Comparison of ENCODE assay signal across 15 cellular contexts in genomic region chr5:110716247-110717245, GRCh38. TPM values are rescaled to one million over a fixed set of nuclear protein-coding genes. Genes with fewer than 3 reads are reported as not detected.
DNase-seq lines count a peak whose midpoint lies in the region; ATAC-seq, FAIRE-seq and TF ChIP-seq lines count a peak whose summit lies in the region.
"Had no signal": no experiment of that assay in that cellular context is flagged by ENCODE, and none has a peak within 500 bp of the region (broad histone marks: within the 10 kb centered on the region; RNA-seq: fewer than 3 reads in every experiment).

No MANE protein-coding gene starts in this region.

- no peak for FAIRE-seq in K562 (lab: Jason Lieb, UNC)
- no peak for FAIRE-seq in kidney (lab: Jason Lieb, UNC)
- FAIRE-seq: GM18507, HTR-8/SVneo had no signal

- ATAC-seq in GM18502 (IDR thresholded peaks at IDR 0.05; ENCODE audit: poor library complexity, unreplicated experiment) (peak; percentile 81), GM21447 (IDR thresholded peaks at IDR 0.05; ENCODE audit: unreplicated experiment) (peak; percentile 95), HG03139 (IDR thresholded peaks at IDR 0.05; ENCODE audit: unreplicated experiment) (peak; percentile 96), K562 (no peak)
- ATAC-seq in effector memory CD8-positive, alpha-beta T cell (replicated peaks), result no peak

- H3K36me3 Mint-ChIP-seq in effector memory CD8-positive, alpha-beta T cell (ENCODE audit: insufficient read depth), result no peaks in the 10 kb centered on the region

- no peaks in the 10 kb centered on the region for H3K9me3 Mint-ChIP-seq in effector memory CD8-positive, alpha-beta T cell
- H3K9me3 Mint-ChIP-seq: CD4-positive, alpha-beta T cell; T-helper 1 cell treated with Interleukin-12 subunit alpha and Interleukin-12 subunit beta and Interleukin-4 antibody, amounts not matched to agents 30 μg/mL and 1 μg/mL, for 36 hours had no signal

- no peak overlapping the region for H3K27ac ChIP-seq in K562 (ENCODE audit: extremely low read depth, low read depth, low read length)
- H3K27ac ChIP-seq in ascending aorta, result no peak overlapping the region
- H3K27ac ChIP-seq in kidney (ENCODE audit: low read depth in 2 of 2, low read length in 2 of 2), result no peak overlapping the region
- H3K27ac ChIP-seq: breast epithelium had no signal

- no peak for TF ChIP-seq POLR2A in K562 (conservative IDR thresholded peaks at IDR 0.05)

- no peaks in the 10 kb centered on the region for H3K79me2 ChIP-seq in K562 (ENCODE audit: control insufficient read depth, insufficient read depth, low read length)

- no peak overlapping the region for H3K4me2 ChIP-seq in K562 (ENCODE audit: insufficient read depth, low read length)

- 0% methylated on average over 5 of the region's 5 CpGs for WGBS in K562 (ENCODE audit: insufficient coverage, low coverage, missing lambda C conversion rate)

- intact Hi-C loops in K562 (cut with micrococcal nuclease) (no loop called here), ascending aorta (cut with DNase I) (no loop called here), kidney (cut with DNase I) (no loop called here)

- DNase-seq in K562 (ENCODE audit: extremely low read depth in 1 of 4, low spot score in 3 of 4) (no peak), ascending aorta (ENCODE audit: low spot score in 2 of 2) (no peak), kidney (no peak)
- DNase-seq in effector memory CD8-positive, alpha-beta T cell, result no peak
- no peak for DNase-seq in activated effector memory CD4-positive, alpha-beta T cell treated with anti-CD3 and anti-CD28 coated beads, Interleukin-2, amount 50 U/mL, for 16 hours
- DNase-seq: CD4-positive, alpha-beta T cell; mesenchymal stem cell; NCI-H446 had no signal

- no TSS peak for BruUV-seq in K562 (replicated peaks; lab: Mats Ljungman, UMichigan)

- CTCF ChIA-PET in K562 (lab: Yijun Ruan, JAX; ENCODE audit: low intra/inter-chr PET ratio), result no interaction called here

- H2AFZ ChIP-seq in K562 (ENCODE audit: low read depth, low read length), result no peak overlapping the region

- H3K4me1 Mint-ChIP-seq in effector memory CD8-positive, alpha-beta T cell (ENCODE audit: low read depth in 2 of 2), result no peaks in the 10 kb centered on the region

- H3K9me1 ChIP-seq in K562 (ENCODE audit: control insufficient read depth, insufficient read depth, low read length), result no peaks in the 10 kb centered on the region

- POLR2A ChIA-PET in K562 (lab: Yijun Ruan, JAX), result no interaction called here

- no peak overlapping the region for H3K4me3 Mint-ChIP-seq in effector memory CD8-positive, alpha-beta T cell
- H3K4me3 Mint-ChIP-seq: CD4-positive, alpha-beta T cell; T-helper 1 cell treated with Interleukin-12 subunit alpha and Interleukin-12 subunit beta and Interleukin-4 antibody, amounts not matched to agents 30 μg/mL and 1 μg/mL, for 36 hours had no signal

- H3K27ac Mint-ChIP-seq in effector memory CD8-positive, alpha-beta T cell, result no peak overlapping the region
- H3K27ac Mint-ChIP-seq: CD4-positive, alpha-beta T cell; T-helper 1 cell treated with Interleukin-12 subunit alpha and Interleukin-12 subunit beta and Interleukin-4 antibody, amounts not matched to agents 30 μg/mL and 1 μg/mL, for 36 hours had no signal

- peaks cover 15 to 19% of the 10 kb centered on the region in 2 donors for H3K27me3 Mint-ChIP-seq in effector memory CD8-positive, alpha-beta T cell

- TF ChIP-seq EP300 in K562 (IDR thresholded peaks at IDR 0.05; ENCODE audit: low read length), result no peak

- TF ChIP-seq RAD21 in K562 (CRISPR knock-in tag; conservative IDR thresholded peaks at IDR 0.05 in 1 of 2, IDR thresholded peaks at IDR 0.05 in 1 of 2), result peak; percentile 50 to 52

- H3K9me3 ChIP-seq in K562 (replicated peaks; ENCODE audit: control insufficient read depth, insufficient read depth, low read depth, low read length), result no peaks in the 10 kb centered on the region
- no peaks in the 10 kb centered on the region for H3K9me3 ChIP-seq in ascending aorta
- no peaks in the 10 kb centered on the region for H3K9me3 ChIP-seq in kidney (ENCODE audit: control insufficient read depth in 1 of 2, low read length in 2 of 2)
- H3K9me3 ChIP-seq: breast epithelium had no signal

- peak in 1 of 3 experiments; percentile 30; a peak in 1 of 6 replicates for TF ChIP-seq CTCF in K562 (IDR thresholded peaks at IDR 0.05 in 2 of 3, conservative IDR thresholded peaks at IDR 0.05 in 1 of 3; ENCODE audit: insufficient read depth in 2 of 3, low read depth in 1 of 3, low read length in 3 of 3)
- TF ChIP-seq CTCF in ascending aorta (IDR thresholded peaks at IDR 0.05), result no peak
- no peak for TF ChIP-seq CTCF in kidney (IDR thresholded peaks at IDR 0.05; ENCODE audit: borderline replicate concordance, extremely low read depth, insufficient read depth)

- H4K20me1 ChIP-seq in K562 (replicated peaks; ENCODE audit: control insufficient read depth, insufficient read depth, low read length), result no peaks in the 10 kb centered on the region

- no peaks in the 10 kb centered on the region for H3K4me1 ChIP-seq in K562 (replicated peaks in 1 of 2; ENCODE audit: control insufficient read depth in 2 of 2, insufficient read depth in 2 of 2, low read length in 2 of 2)
- H3K4me1 ChIP-seq in ascending aorta, result no peaks in the 10 kb centered on the region
- no peaks in the 10 kb centered on the region for H3K4me1 ChIP-seq in kidney (ENCODE audit: control insufficient read depth in 1 of 2, insufficient read depth in 1 of 2, low read depth in 1 of 2, low read length in 2 of 2)
- H3K4me1 ChIP-seq: breast epithelium had no signal

- H3K36me3 ChIP-seq in K562 (ENCODE audit: control insufficient read depth, insufficient read depth, low read length), result no peaks in the 10 kb centered on the region
- H3K36me3 ChIP-seq in ascending aorta, result no peaks in the 10 kb centered on the region
- no peaks in the 10 kb centered on the region for H3K36me3 ChIP-seq in kidney (ENCODE audit: control insufficient read depth in 1 of 2, insufficient read depth in 2 of 2, low read length in 2 of 2)
- H3K36me3 ChIP-seq: breast epithelium had no signal

- H3K9ac ChIP-seq in K562 (ENCODE audit: insufficient read depth in 1 of 2, low read depth in 2 of 2, low read length in 2 of 2) (no peak overlapping the region), kidney (ENCODE audit: low read length in 2 of 2) (no peak overlapping the region)

- H3K27me3 ChIP-seq in K562 (ENCODE audit: control insufficient read depth in 2 of 2, insufficient read depth in 2 of 2, low read length in 2 of 2) (no peaks in the 10 kb centered on the region), ascending aorta (no peaks in the 10 kb centered on the region)
- H3K27me3 ChIP-seq: breast epithelium had no signal

- in situ Hi-C loops in K562 (cut with MboI), result no loop called here

- H3K4me3 ChIP-seq in K562 (no peak overlapping the region), ascending aorta (no peak overlapping the region), kidney (ENCODE audit: low read length in 2 of 2) (no peak overlapping the region)
- H3K4me3 ChIP-seq: breast epithelium had no signal

TF ChIP-seq in K562, 482 proteins besides CTCF, POLR2A, EP300 and RAD21 (continues in another document):
- TF ChIP-seq MED1 (CRISPR knock-in tag; IDR thresholded peaks at IDR 0.05; ENCODE audit: borderline replicate concordance) (no peak), ZNF778 (CRISPR knock-in tag; IDR thresholded peaks at IDR 0.05) (no peak), MAZ (CRISPR knock-in tag; conservative IDR thresholded peaks at IDR 0.05 in 1 of 2, IDR thresholded peaks at IDR 0.05 in 1 of 2) (no peak), ZNF57 (CRISPR knock-in tag; IDR thresholded peaks at IDR 0.05) (no peak)

RNA-seq across cellular contexts. Expression of gene TMEM232, which starts 9.9 kb away (rescaled TPM):
- 0.84 TPM in 1 of 2 replicates, not detected in the other for total RNA-seq in K562 (2011; cell fraction: chromatin; rRNA removed; ENCODE audit: low replicate concordance)
- total RNA-seq in K562 (2011; cell fraction: nucleolus; rRNA removed), result not detected in 2 replicates
- 0.59 TPM in 1 of 2 replicates, not detected in the other for total RNA-seq in K562 (2011; cell fraction: nucleoplasm; rRNA removed)
- 0.12 and 0.86 TPM in 2 replicates for total RNA-seq in K562 (2014; rRNA removed)
- 0.54 and 0.91 TPM in 2 replicates for total RNA-seq in K562 (2014; rRNA removed; fragmentation: Illumina TruSeq; extraction: Trizol)
- total RNA-seq in K562 (2015; rRNA removed; fragmentation: Illumina TruSeq; extraction: Trizol), result 1.2 and 2.2 TPM in 2 replicates
- 0.40 and 0.54 TPM in 2 replicates for total RNA-seq in K562 (2021)
- polyA plus RNA-seq in K562 (2011; rRNA removed), result 0.31 and 0.38 TPM in 2 replicates
- 0.24 TPM in 1 of 2 replicates, not detected in the other for polyA plus RNA-seq in K562 (2011; cell fraction: cytosol; rRNA removed)
- 0.46 TPM in 1 of 2 replicates, not detected in the other for polyA plus RNA-seq in K562 (2011; cell fraction: nucleus; rRNA removed)
- 0.98 and 2.0 TPM in 2 replicates for polyA plus RNA-seq in K562 (2012)
- 0.36 and 0.69 TPM in 2 replicates for polyA plus RNA-seq in K562 (2014; fragmentation: Illumina TruSeq; extraction: Trizol)
- polyA plus RNA-seq in K562 (2014; fragmentation: Nextera tagmentation; extraction: Ambion mirVana), result under 1 TPM; 0.41 to 0.58 TPM
- 0.09 and 0.77 TPM in 2 replicates for polyA plus RNA-seq in K562 (2014; rRNA removed)
- 0.84 and 1.1 TPM in 2 replicates for polyA minus RNA-seq in K562 (2011; rRNA and poly(A)+ RNA removed)
- polyA minus RNA-seq in K562 (2011; cell fraction: cytosol; rRNA and poly(A)+ RNA removed), result not detected in 2 replicates
- 0.94 and 2.0 TPM in 2 replicates for polyA minus RNA-seq in K562 (2011; cell fraction: nucleus; rRNA and poly(A)+ RNA removed)
- total RNA-seq in ascending aorta, result not detected
- 11.3 TPM for total RNA-seq in kidney
- polyA plus RNA-seq in kidney (ENCODE audit: insufficient read depth, low read depth, low replicate concordance), result 4.8 TPM

RNA-seq across cellular contexts. Expression of gene SLC25A46, which starts 22.3 kb away (rescaled TPM):
- 6.9 and 21.1 TPM in 2 replicates for total RNA-seq in K562 (2011; cell fraction: chromatin; rRNA removed; ENCODE audit: low replicate concordance)
- total RNA-seq in K562 (2011; cell fraction: nucleolus; rRNA removed), result 6.0 and 6.3 TPM in 2 replicates
- 9.1 and 19.6 TPM in 2 replicates for total RNA-seq in K562 (2011; cell fraction: nucleoplasm; rRNA removed)
- total RNA-seq in K562 (2014; rRNA removed) (30.2 and 32.2 TPM in 2 replicates), K562 (2014; rRNA removed; fragmentation: Illumina TruSeq; extraction: Trizol) (46.7 and 49.9 TPM in 2 replicates), K562 (2015; rRNA removed; fragmentation: Illumina TruSeq; extraction: Trizol) (44.2 and 47.3 TPM in 2 replicates), K562 (2021) (33.1 and 36.8 TPM in 2 replicates), ascending aorta (22.1 TPM), kidney (39.4 TPM)
- polyA plus RNA-seq in K562 (2011; rRNA removed) (26.2 and 33.3 TPM in 2 replicates), K562 (2014; fragmentation: Illumina TruSeq; extraction: Trizol) (27.4 and 31.8 TPM in 2 replicates), K562 (2014; fragmentation: Nextera tagmentation; extraction: Ambion mirVana) (10 to 100 TPM in 1 of 2 experiments, 1 to 10 TPM in 1; 7.8 to 13.1 TPM), K562 (2014; rRNA removed) (21.7 and 23.1 TPM in 2 replicates), kidney (ENCODE audit: insufficient read depth, low read depth, low replicate concordance) (20.3 TPM)
- 14.3 and 14.5 TPM in 2 replicates for polyA plus RNA-seq in K562 (2011; cell fraction: cytosol; rRNA removed)
- 11.9 and 15.2 TPM in 2 replicates for polyA plus RNA-seq in K562 (2011; cell fraction: nucleus; rRNA removed)
- polyA plus RNA-seq in K562 (2012), result 24.5 and 26.9 TPM in 2 replicates
- 59.7 and 64.7 TPM in 2 replicates for polyA minus RNA-seq in K562 (2011; rRNA and poly(A)+ RNA removed)
- polyA minus RNA-seq in K562 (2011; cell fraction: cytosol; rRNA and poly(A)+ RNA removed), result 19.0 and 25.4 TPM in 2 replicates
- 12.9 and 21.1 TPM in 2 replicates for polyA minus RNA-seq in K562 (2011; cell fraction: nucleus; rRNA and poly(A)+ RNA removed)

Comparison
In these comparisons a context has a peak if more than half of its experiments do, and no peak if none do; other contexts are left out.
1. ATAC-seq: peak in GM18502 (single experiment), GM21447 (single experiment) and HG03139 (single experiment); none in K562 (single experiment) and effector memory CD8-positive, alpha-beta T cell (single experiment).